ENCODE assay signal across 21 cellular contexts in the genomic region with DNA sequence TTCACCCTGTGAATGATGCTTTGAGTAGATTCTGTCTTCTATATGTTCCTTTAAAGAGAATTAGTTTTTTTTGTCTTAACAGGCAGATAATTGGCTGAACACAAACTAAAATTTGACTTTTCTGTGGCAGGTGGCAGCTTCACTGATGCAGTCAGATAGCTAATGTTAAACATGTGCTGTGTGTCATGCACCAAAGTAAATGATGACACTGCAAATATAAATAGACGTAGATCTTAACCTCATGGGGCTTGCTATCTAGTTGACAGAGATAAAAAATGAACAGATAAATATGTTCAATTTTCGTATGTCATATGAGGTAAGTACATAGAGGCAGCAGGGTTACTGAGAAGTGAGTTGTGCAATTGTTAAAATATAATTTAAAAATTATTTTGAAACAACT.
DNase-seq lines count a peak whose midpoint lies in the region; FAIRE-seq and TF ChIP-seq lines count a peak whose summit lies in the region.
"Had no signal": no experiment of that assay in that cellular context is flagged by ENCODE, and none has a peak within 500 bp of the region (broad histone marks: within the 10 kb centered on the region; RNA-seq: fewer than 3 reads in every experiment).

No MANE protein-coding gene starts in this region.

- peak; percentile 35 for FAIRE-seq in GM12891 (lab: Jason Lieb, UNC)
- FAIRE-seq: D721Med had no signal

- no peak for TF ChIP-seq POLR2A in GM12891 (IDR thresholded peaks at IDR 0.05; ENCODE audit: low read depth, low read length)

- peak overlapping the region; percentile 11 for H3K4me3 Mint-ChIP-seq in activated CD4-positive, alpha-beta T cell treated with anti-CD3 and anti-CD28 coated beads, Interleukin-2, amount 10 ng/mL, durations not matched to agents 24 days and 14 days
- peak overlapping the region; percentile 7 for H3K4me3 Mint-ChIP-seq in activated CD4-positive, alpha-beta memory T cell treated with anti-CD3 and anti-CD28 coated beads for 36 hours
- peak overlapping the region; percentile 19 to 68 (median 55) for H3K4me3 Mint-ChIP-seq in immature natural killer cell

- intact Hi-C loops in activated CD4-positive, alpha-beta T cell treated with anti-CD3 and anti-CD28 coated beads, Interleukin-2, amount 10 ng/mL, durations not matched to agents 24 days and 14 days (cut with micrococcal nuclease) = loop anchor here (5.0 kb wide), 1 partner anchor 247 kb away; no protein-coding TSS in a partner anchor
- intact Hi-C loops in activated CD4-positive, alpha-beta memory T cell treated with anti-CD3 and anti-CD28 coated beads for 36 hours (cut with micrococcal nuclease) = loop anchor here (5.0 to 10.0 kb wide), 2 partner anchors 54 to 172 kb away; no protein-coding TSS in a partner anchor

- no peaks in the 10 kb centered on the region for H3K9me3 Mint-ChIP-seq in activated CD4-positive, alpha-beta T cell treated with anti-CD3 and anti-CD28 coated beads, Interleukin-2, amount 10 ng/mL, durations not matched to agents 24 days and 14 days
- H3K9me3 Mint-ChIP-seq in activated CD4-positive, alpha-beta memory T cell treated with anti-CD3 and anti-CD28 coated beads for 36 hours = peaks cover 2% of the 10 kb centered on the region
- no peaks in the 10 kb centered on the region for H3K9me3 Mint-ChIP-seq in immature natural killer cell

- POLR2A ChIA-PET in activated CD4-positive, alpha-beta memory T cell treated with anti-CD3 and anti-CD28 coated beads for 36 hours (lab: Charles Lee) = no interaction called here

- H3K4me1 Mint-ChIP-seq in activated CD4-positive, alpha-beta T cell treated with anti-CD3 and anti-CD28 coated beads, Interleukin-2, amount 10 ng/mL, durations not matched to agents 24 days and 14 days = peaks cover 41% of the 10 kb centered on the region
- H3K4me1 Mint-ChIP-seq in activated CD4-positive, alpha-beta memory T cell treated with anti-CD3 and anti-CD28 coated beads for 36 hours (ENCODE audit: low read depth) = peaks cover 56% of the 10 kb centered on the region
- peaks cover 64 to 94% of the 10 kb centered on the region in 2 donors for H3K4me1 Mint-ChIP-seq in immature natural killer cell

- CTCF ChIA-PET in activated CD4-positive, alpha-beta memory T cell treated with anti-CD3 and anti-CD28 coated beads for 36 hours (lab: Charles Lee) = interaction anchor here (0.9 to 1.7 kb wide), 2 partner anchors 38 to 236 kb away, joined by 3 read pairs; no protein-coding TSS in a partner anchor

- no peaks in the 10 kb centered on the region for H3K27me3 Mint-ChIP-seq in activated CD4-positive, alpha-beta T cell treated with anti-CD3 and anti-CD28 coated beads, Interleukin-2, amount 10 ng/mL, durations not matched to agents 24 days and 14 days
- no peaks in the 10 kb centered on the region for H3K27me3 Mint-ChIP-seq in activated CD4-positive, alpha-beta memory T cell treated with anti-CD3 and anti-CD28 coated beads for 36 hours
- H3K27me3 Mint-ChIP-seq in immature natural killer cell (ENCODE audit: low read depth in 3 of 3) = peaks cover 0 to 1% (median 0%) of the 10 kb centered on the region in 3 donors

- H3K27ac Mint-ChIP-seq in activated CD4-positive, alpha-beta T cell treated with anti-CD3 and anti-CD28 coated beads, Interleukin-2, amount 10 ng/mL, durations not matched to agents 24 days and 14 days = no peak overlapping the region
- peak overlapping the region; percentile 77 for H3K27ac Mint-ChIP-seq in activated CD4-positive, alpha-beta memory T cell treated with anti-CD3 and anti-CD28 coated beads for 36 hours
- peak overlapping the region; percentile 71 to 91 (median 78) for H3K27ac Mint-ChIP-seq in immature natural killer cell

- H3K36me3 Mint-ChIP-seq in activated CD4-positive, alpha-beta T cell treated with anti-CD3 and anti-CD28 coated beads, Interleukin-2, amount 10 ng/mL, durations not matched to agents 24 days and 14 days (ENCODE audit: low read depth) = peaks cover 12% of the 10 kb centered on the region
- H3K36me3 Mint-ChIP-seq in activated CD4-positive, alpha-beta memory T cell treated with anti-CD3 and anti-CD28 coated beads for 36 hours = peaks cover 6% of the 10 kb centered on the region
- H3K36me3 Mint-ChIP-seq in immature natural killer cell = peaks cover 4 to 8% (median 6%) of the 10 kb centered on the region in 3 donors

- DNase-seq in activated CD4-positive, alpha-beta T cell treated with anti-CD3 and anti-CD28 coated beads, Interleukin-2, amount 10 ng/mL, durations not matched to agents 24 days and 14 days = no peak
- DNase-seq in activated CD4-positive, alpha-beta T cell treated with anti-CD3 and anti-CD28 coated beads for 48 hours = no peak
- DNase-seq in GM12891 (ENCODE audit: insufficient read length, low spot score) = no peak
- no peak for DNase-seq in activated CD4-positive, alpha-beta memory T cell treated with anti-CD3 and anti-CD28 coated beads for 36 hours
- no peak for DNase-seq in immature natural killer cell
- DNase-seq in KG1 (lab: John Stamatoyannopoulos, UW) = no peak
- no peak for DNase-seq in NCI-H526 (lab: John Stamatoyannopoulos, UW)
- no peak for DNase-seq in HUDEP-2 (lab: John Stamatoyannopoulos, UW; ENCODE audit: unreplicated experiment in 76 of 76)
- DNase-seq: activated CD4-positive, alpha-beta T cell treated with anti-CD3 and anti-CD28 coated beads, Interleukin-2, amount 50 U/mL, for 48 hours; anterior cingulate cortex; BE2C; dorsolateral prefrontal cortex; foreskin melanocyte; kidney; lower lobe of right lung; NCI-H1436 treated with DMSO at 0.1 percent for 48 hours; NCI-H2171 treated with DMSO at 0.1 percent for 48 hours; NCI-H69; Right ventricle myocardium superior; substantia nigra had no signal

TF ChIP-seq in GM12891, 5 proteins besides CTCF, POLR2A, EP300 and RAD21:
- TF ChIP-seq POLR2AphosphoS5 (IDR thresholded peaks at IDR 0.05; ENCODE audit: low read depth, low read length) = no peak
- TF ChIP-seq TAF1 (IDR thresholded peaks at IDR 0.05; ENCODE audit: low read depth, low read length) = no peak
- TF ChIP-seq SPI1 (IDR thresholded peaks at IDR 0.05; ENCODE audit: low read depth, low read length) = no peak
- no peak for TF ChIP-seq PAX5 (IDR thresholded peaks at IDR 0.05; ENCODE audit: insufficient read depth, low read length, severe bottlenecking)
- TF ChIP-seq POU2F2 (IDR thresholded peaks at IDR 0.05; ENCODE audit: low read depth, low read length) = no peak
